28 cellular contexts compared by ENCODE assay signal in the genomic region with DNA sequence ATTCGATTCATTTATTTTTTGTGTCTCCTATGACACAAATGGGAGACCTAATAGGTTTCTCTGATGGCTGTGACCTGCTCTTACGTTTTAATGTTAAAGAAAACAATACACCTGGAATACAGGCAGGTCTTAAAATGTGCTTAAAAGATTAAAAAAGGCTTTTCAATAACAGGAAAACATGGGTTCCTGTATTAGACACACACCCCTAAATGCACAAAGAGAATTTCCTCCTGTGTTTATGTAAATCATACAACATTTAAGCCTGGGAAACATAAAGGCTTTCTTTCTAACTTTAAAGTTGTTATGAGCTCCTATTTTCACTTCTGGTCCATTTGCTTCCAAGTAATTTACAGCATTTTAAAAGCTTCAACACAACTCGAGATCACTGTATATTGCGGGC.
"Had no signal": no experiment of that assay in that cellular context is flagged by ENCODE, and none has a peak within 500 bp of the region (broad histone marks: within the 10 kb centered on the region; RNA-seq: fewer than 3 reads in every experiment).

No MANE protein-coding gene starts in this region.

- H3K27ac ChIP-seq: lower lobe of right lung, ovary, right atrium auricular region, sigmoid colon, spleen, testis, thyroid gland, transverse colon, uterus had no signal

- FAIRE-seq: islet of Langerhans, kidney, small intestine had no signal

- H3K9me3 ChIP-seq: lower lobe of right lung, mucosa of descending colon, ovary, right atrium auricular region, sigmoid colon, spleen, testis, thyroid gland, transverse colon, uterus had no signal

- ATAC-seq: left ventricle myocardium superior; lower lobe of right lung; mucosa of descending colon; naive thymus-derived CD4-positive, alpha-beta T cell; natural killer cell treated with Interleukin-12 subunit alpha and Interleukin-12 subunit beta and Interleukin-15 and Interleukin-18, amount 100 ng/mL, for 72 hours; stimulated activated memory B cell treated with anti-CD40 and anti-IgM and Interleukin-4, amounts not matched to agents 10 μg/mL and 1 μg/mL and 100 μg/mL, for 72 hours; stimulated activated naive CD8-positive, alpha-beta T cell treated with anti-CD3 and anti-CD28 coated beads, Interleukin-15, amount 100 ng/mL, for 72 hours had no signal

- DNase-seq: hypothalamus; immature natural killer cell; kidney; left ventricle myocardium superior; lower lobe of right lung; mammary epithelial cell; midbrain; mucosa of descending colon; naive thymus-derived CD4-positive, alpha-beta T cell; ovary; sigmoid colon; small intestine; spleen; stimulated activated CD4-positive, alpha-beta T cell treated with anti-CD3 and anti-CD28 coated beads, Interleukin-1b, Interleukin-23, amount 100 ng/mL, for 48 hours; stimulated activated CD4-positive, alpha-beta T cell treated with anti-CD3 and anti-CD28 coated beads, Interleukin-2, amount 100 ng/mL, for 48 hours; stimulated activated CD4-positive, alpha-beta T cell treated with anti-CD3 and anti-CD28 coated beads, Interleukin-4, amount 100 ng/mL, for 4 hours; stimulated activated CD8-positive, alpha-beta memory T cell treated with anti-CD3 and anti-CD28 coated beads, Interleukin-4, amount 100 ng/mL, for 48 hours; stimulated activated naive CD4-positive, alpha-beta T cell treated with Interleukin-2 at 50 U/mL for 16 hours; stimulated activated naive CD8-positive, alpha-beta T cell treated with anti-CD3 and anti-CD28 coated beads, Interleukin-15, amount 100 ng/mL, for 72 hours; testis; thyroid gland; transverse colon; uterus had no signal

- H3K27me3 Mint-ChIP-seq: progenitor cell of endocrine pancreas had no signal

- H3K4me1 ChIP-seq: spleen, testis, uterus had no signal

- H3K4me3 Mint-ChIP-seq: immature natural killer cell; naive thymus-derived CD4-positive, alpha-beta T cell; natural killer cell treated with Interleukin-12 subunit alpha and Interleukin-12 subunit beta and Interleukin-15 and Interleukin-18, amount 100 ng/mL, for 72 hours; stimulated activated memory B cell treated with anti-CD40 and anti-IgM and Interleukin-4, amounts not matched to agents 10 μg/mL and 1 μg/mL and 100 μg/mL, for 72 hours; stimulated activated naive CD8-positive, alpha-beta T cell treated with anti-CD3 and anti-CD28 coated beads, Interleukin-15, amount 100 ng/mL, for 72 hours had no signal

- H3K27ac Mint-ChIP-seq: immature natural killer cell; naive thymus-derived CD4-positive, alpha-beta T cell; natural killer cell treated with Interleukin-12 subunit alpha and Interleukin-12 subunit beta and Interleukin-15 and Interleukin-18, amount 100 ng/mL, for 72 hours; progenitor cell of endocrine pancreas; stimulated activated memory B cell treated with anti-CD40 and anti-IgM and Interleukin-4, amounts not matched to agents 10 μg/mL and 1 μg/mL and 100 μg/mL, for 72 hours; stimulated activated naive CD8-positive, alpha-beta T cell treated with anti-CD3 and anti-CD28 coated beads, Interleukin-15, amount 100 ng/mL, for 72 hours had no signal

- H3K4me3 ChIP-seq: lower lobe of right lung, mucosa of descending colon, ovary, right atrium auricular region, sigmoid colon, spleen, testis, thyroid gland, transverse colon, uterus had no signal

- H3K36me3 ChIP-seq: lower lobe of right lung, ovary, right atrium auricular region, spleen, transverse colon, uterus had no signal

- H3K4me1 Mint-ChIP-seq: naive thymus-derived CD4-positive, alpha-beta T cell; stimulated activated memory B cell treated with anti-CD40 and anti-IgM and Interleukin-4, amounts not matched to agents 10 μg/mL and 1 μg/mL and 100 μg/mL, for 72 hours; stimulated activated naive CD8-positive, alpha-beta T cell treated with anti-CD3 and anti-CD28 coated beads, Interleukin-15, amount 100 ng/mL, for 72 hours had no signal

- H3K36me3 Mint-ChIP-seq: immature natural killer cell; naive thymus-derived CD4-positive, alpha-beta T cell; natural killer cell treated with Interleukin-12 subunit alpha and Interleukin-12 subunit beta and Interleukin-15 and Interleukin-18, amount 100 ng/mL, for 72 hours; stimulated activated memory B cell treated with anti-CD40 and anti-IgM and Interleukin-4, amounts not matched to agents 10 μg/mL and 1 μg/mL and 100 μg/mL, for 72 hours had no signal

- H3K27me3 ChIP-seq: ovary, right atrium auricular region, sigmoid colon, testis, thyroid gland, transverse colon, uterus had no signal
